14 cellular contexts compared by ENCODE assay signal in the genomic region with DNA sequence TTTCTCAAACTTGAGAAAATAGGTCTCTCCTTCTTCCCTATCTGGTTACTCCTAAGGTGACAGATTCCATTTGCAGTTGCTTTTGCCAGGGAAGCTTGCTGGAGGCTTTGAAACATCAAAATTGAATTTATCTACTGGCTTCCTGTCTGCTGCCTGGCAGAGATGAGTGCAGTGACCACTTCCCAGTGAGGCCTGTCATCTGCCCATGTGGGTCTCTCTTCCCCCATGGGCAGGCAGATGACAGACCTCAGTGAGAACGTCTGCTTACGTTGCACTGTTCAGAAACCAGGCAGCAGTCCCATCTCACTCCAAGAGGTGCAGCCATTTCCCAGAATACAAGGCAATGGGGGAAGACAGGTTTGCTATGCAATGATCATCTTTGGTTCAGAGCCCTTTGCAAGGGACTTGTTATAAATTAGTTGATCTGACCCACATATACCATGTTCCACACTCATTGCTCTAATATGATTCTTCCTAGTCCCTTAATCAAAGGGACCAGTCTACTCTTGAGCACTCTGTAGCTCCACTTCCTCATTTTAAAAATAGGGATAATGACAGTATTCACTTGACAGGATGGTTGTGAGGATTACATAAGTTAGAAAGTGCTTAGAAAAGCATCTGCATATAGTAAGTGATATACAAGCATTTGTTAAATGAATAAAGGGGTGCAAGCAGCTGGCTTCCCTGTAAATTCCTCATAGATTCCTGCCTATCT. TPM values are rescaled to one million over a fixed set of nuclear protein-coding genes. Genes with fewer than 3 reads are reported as not detected.
"Had no signal": no experiment of that assay in that cellular context is flagged by ENCODE, and none has a peak within 500 bp of the region (broad histone marks: within the 10 kb centered on the region; RNA-seq: fewer than 3 reads in every experiment).

No MANE protein-coding gene starts in this region.

- H3K4me1 Mint-ChIP-seq: activated naive CD8-positive, alpha-beta T cell treated with anti-CD3 and anti-CD28 coated beads for 36 hours; naive thymus-derived CD4-positive, alpha-beta T cell had no signal

- H3K4me1 ChIP-seq: sigmoid colon had no signal

- H3K36me3 ChIP-seq: brain microvascular endothelial cell, sigmoid colon had no signal

- H3K4me3 Mint-ChIP-seq: activated CD4-positive, alpha-beta memory T cell treated with anti-CD3 and anti-CD28 coated beads for 36 hours; activated naive CD8-positive, alpha-beta T cell treated with anti-CD3 and anti-CD28 coated beads for 36 hours; naive thymus-derived CD4-positive, alpha-beta T cell; T-helper 2 cell treated with Interferon-gamma antibody and Interleukin-4, amounts not matched to agents 5 μg/mL and 100 μg/mL, for 36 hours had no signal

- H3K36me3 Mint-ChIP-seq: activated CD4-positive, alpha-beta memory T cell treated with anti-CD3 and anti-CD28 coated beads for 36 hours; activated naive CD8-positive, alpha-beta T cell treated with anti-CD3 and anti-CD28 coated beads for 36 hours had no signal

- H3K27ac ChIP-seq: brain microvascular endothelial cell, sigmoid colon had no signal

- ATAC-seq: naive thymus-derived CD4-positive, alpha-beta T cell; stimulated activated naive CD8-positive, alpha-beta T cell treated with anti-CD3 and anti-CD28 coated beads, Interleukin-15, Interleukin-2, amounts not matched to agents 100 U/mL and 50 U/mL, for 24 hours had no signal

- H3K4me3 ChIP-seq: lung, sigmoid colon had no signal

- H3K9me3 ChIP-seq: sigmoid colon had no signal

- DNase-seq: activated CD4-positive, alpha-beta memory T cell treated with anti-CD3 and anti-CD28 coated beads for 36 hours; activated CD4-positive, CD25-positive, alpha-beta regulatory T cell treated with anti-CD3 and anti-CD28 coated beads, Interleukin-2, amount 50 U/mL, for 72 hours; activated gamma-delta T cell; activated naive CD8-positive, alpha-beta T cell treated with anti-CD3 and anti-CD28 coated beads for 36 hours; activated T-cell treated with anti-CD3 and anti-CD28 coated beads, Interleukin-2, amount 50 U/mL, for 48 hours; brain microvascular endothelial cell; dermis blood vessel endothelial cell; naive thymus-derived CD4-positive, alpha-beta T cell; sigmoid colon; stimulated activated CD4-positive, alpha-beta T cell treated with anti-CD3 and anti-CD28 coated beads, Interleukin-2, amount 100 ng/mL, for 48 hours; stimulated activated CD8-positive, alpha-beta memory T cell treated with anti-CD3 and anti-CD28 coated beads, Interleukin-4, amount 100 ng/mL, for 48 hours; stimulated activated naive CD8-positive, alpha-beta T cell treated with anti-CD3 and anti-CD28 coated beads, Interleukin-15, Interleukin-2, amounts not matched to agents 100 U/mL and 50 U/mL, for 24 hours had no signal

- H3K27me3 ChIP-seq: brain microvascular endothelial cell had no signal

- H3K27ac Mint-ChIP-seq: activated CD4-positive, alpha-beta memory T cell treated with anti-CD3 and anti-CD28 coated beads for 36 hours; activated naive CD8-positive, alpha-beta T cell treated with anti-CD3 and anti-CD28 coated beads for 36 hours; naive thymus-derived CD4-positive, alpha-beta T cell; T-helper 2 cell treated with Interferon-gamma antibody and Interleukin-4, amounts not matched to agents 5 μg/mL and 100 μg/mL, for 36 hours had no signal

- H3K9me3 Mint-ChIP-seq: T-helper 2 cell treated with Interferon-gamma antibody and Interleukin-4, amounts not matched to agents 5 μg/mL and 100 μg/mL, for 36 hours had no signal

RNA-seq across cellular contexts. Expression of a gene that starts 10.6 kb away (rescaled TPM):
- total RNA-seq: activated naive CD8-positive, alpha-beta T cell treated with anti-CD3 and anti-CD28 coated beads for 36 hours had no signal
- polyA plus RNA-seq: naive thymus-derived CD4-positive, alpha-beta T cell had no signal
